ENCODE assay signal across 8 cellular contexts in the genomic region with DNA sequence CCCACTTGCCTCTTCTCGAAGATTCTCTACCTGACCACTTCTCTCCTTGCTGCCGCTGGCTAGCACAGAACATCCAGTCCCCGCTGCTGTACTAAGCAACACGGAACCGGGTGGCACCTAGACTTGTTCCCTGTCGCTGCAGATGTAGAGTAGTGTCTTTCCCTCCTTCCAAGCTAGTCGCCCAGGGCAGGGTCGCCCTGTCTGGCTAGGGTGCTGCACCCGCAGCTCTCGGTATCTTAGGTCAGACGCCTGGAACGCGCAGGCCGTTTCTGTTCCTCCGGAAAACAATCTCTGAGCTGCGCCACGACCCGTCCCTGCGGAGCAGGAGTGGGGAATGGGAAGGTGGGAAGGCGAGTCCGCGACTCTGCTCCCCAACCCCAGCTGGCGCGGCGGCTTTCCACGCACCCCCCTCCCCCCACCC. TPM values are rescaled to one million over a fixed set of nuclear protein-coding genes. Genes with fewer than 3 reads are reported as not detected.
A peak's percentile ranks its signal among the peaks of the same experiment; 100 is the strongest.
DNase-seq lines count a peak whose midpoint lies in the region; ATAC-seq and TF ChIP-seq lines count a peak whose summit lies in the region.

No MANE protein-coding gene starts in this region.

- H3K36me3 ChIP-seq in NT2/D1 (ENCODE audit: insufficient read depth, insufficient read length, low read length) (peaks cover 30% of the 10 kb centered on the region), upper lobe of right lung (no peaks in the 10 kb centered on the region)

- H3K27me3 ChIP-seq in NT2/D1 (ENCODE audit: insufficient read depth, insufficient read length): peaks cover 19% of the 10 kb centered on the region
- H3K27me3 ChIP-seq in upper lobe of right lung: no peaks in the 10 kb centered on the region

- peaks cover 21% of the 10 kb centered on the region for H3K4me1 ChIP-seq in NT2/D1 (ENCODE audit: insufficient read depth, insufficient read length)
- H3K4me1 ChIP-seq in upper lobe of right lung: peaks cover 42% of the 10 kb centered on the region

- H3K27ac ChIP-seq in cingulate gyrus (ENCODE audit: low read depth, low read length): peak overlapping the region; percentile 94
- peak overlapping the region; percentile 98 for H3K27ac ChIP-seq in upper lobe of right lung

- intact Hi-C loops in upper lobe of right lung (cut with DNase I): no loop called here

- H3K4me3 ChIP-seq in GM12875 (ENCODE audit: low read depth, low read length) (peak overlapping the region; percentile 85), NT2/D1 (ENCODE audit: insufficient read length, low read depth) (peak overlapping the region; percentile 85), upper lobe of right lung (peak overlapping the region; percentile 90)

- peak overlapping the region; percentile 93 for H3K9ac ChIP-seq in NT2/D1 (ENCODE audit: insufficient read length, low read depth)

- TF ChIP-seq CTCF in GM12875 (IDR thresholded peaks at IDR 0.05; ENCODE audit: borderline replicate concordance, insufficient read depth, low read depth, low read length) (no peak), upper lobe of right lung (IDR thresholded peaks at IDR 0.05) (no peak)

- ATAC-seq in upper lobe of right lung (peak; percentile 34), HG02678 (IDR thresholded peaks at IDR 0.05; ENCODE audit: unreplicated experiment) (no peak)

- H3K9me3 ChIP-seq in NT2/D1 (ENCODE audit: insufficient read depth, low read length) (no peaks in the 10 kb centered on the region), upper lobe of right lung (no peaks in the 10 kb centered on the region)

- DNase-seq in NT2/D1 (ENCODE audit: low read depth, low spot score) (no peak), midbrain (lab: John Stamatoyannopoulos, UW) (peak; percentile 12), upper lobe of right lung (peak; percentile 79), NCI-H524 treated with DMSO at 0.1 percent for 48 hours (lab: John Stamatoyannopoulos, UW) (no peak), NCI-H2029 treated with DMSO at 0.1 percent for 48 hours (lab: John Stamatoyannopoulos, UW) (no peak)

RNA-seq across cellular contexts. Expression of a gene that starts 0.8 kb away (rescaled TPM):
- total RNA-seq in upper lobe of right lung: 31.0 TPM

RNA-seq across cellular contexts. Expression of a gene that starts 6.9 kb away (rescaled TPM):
- total RNA-seq in upper lobe of right lung: 54.9 TPM

RNA-seq across cellular contexts. Expression of a gene that starts 21.4 kb away (rescaled TPM):
- total RNA-seq in upper lobe of right lung: 23.5 TPM

Comparison
In these comparisons a context has a peak if more than half of its experiments do, and no peak if none do; other contexts are left out.
1. DNase-seq: peak in midbrain (single experiment) and upper lobe of right lung (single experiment); none in NT2/D1 (single experiment), NCI-H524 treated with DMSO at 0.1 percent for 48 hours (single experiment) and NCI-H2029 treated with DMSO at 0.1 percent for 48 hours (single experiment).
2. Peak in every context shown above with its lines, with median percentiles within 50 percentile points of each other: H3K4me3 ChIP-seq.